Comparison of ENCODE assay signal across 20 cellular contexts in the genomic region with DNA sequence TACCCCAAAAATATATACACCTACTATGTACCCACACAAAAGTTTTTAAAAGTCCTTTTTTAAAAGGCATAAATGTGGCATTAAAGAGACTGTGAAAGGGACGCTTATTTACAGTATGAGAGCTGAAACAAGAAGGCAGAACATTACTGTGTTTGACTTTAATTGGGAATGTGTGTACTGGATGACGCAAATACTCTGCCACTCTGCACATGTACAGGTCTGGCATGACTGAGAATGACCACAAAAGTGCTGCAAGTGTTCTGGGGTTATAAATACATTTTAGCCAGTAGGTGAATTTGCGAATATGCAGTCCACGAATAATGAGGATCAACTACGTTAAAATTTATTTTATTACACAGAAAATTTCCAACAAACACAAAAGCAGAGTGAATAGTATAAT. TPM values are rescaled to one million over a fixed set of nuclear protein-coding genes. Genes with fewer than 3 reads are reported as not detected.
DNase-seq lines count a peak whose midpoint lies in the region; ATAC-seq, FAIRE-seq and TF ChIP-seq lines count a peak whose summit lies in the region.
"Had no signal": no experiment of that assay in that cellular context is flagged by ENCODE, and none has a peak within 500 bp of the region (broad histone marks: within the 10 kb centered on the region; RNA-seq: fewer than 3 reads in every experiment).

No MANE protein-coding gene starts in this region.

- H3K4me2 ChIP-seq in HepG2 (ENCODE audit: low read depth, low read length), result no peak overlapping the region
- H3K4me2 ChIP-seq: BLaER1, PC-9 had no signal

- no peak for TF ChIP-seq POLR2A in HepG2 (IDR thresholded peaks at IDR 0.05; ENCODE audit: insufficient read depth in 1 of 2, low read depth in 2 of 2, low read length in 2 of 2)
- TF ChIP-seq POLR2A in right lobe of liver (IDR thresholded peaks at IDR 0.05), result no peak

- intact Hi-C loops in HepG2 (cut with micrococcal nuclease; ENCODE audit: unreplicated experiment) (no loop called here), right lobe of liver (cut with DNase I) (no loop called here)

- no peaks in the 10 kb centered on the region for H3K27me3 ChIP-seq in HepG2 (ENCODE audit: control insufficient read depth in 1 of 2, insufficient read depth in 2 of 2, low read length in 2 of 2)
- no peaks in the 10 kb centered on the region for H3K27me3 ChIP-seq in right lobe of liver
- no peaks in the 10 kb centered on the region for H3K27me3 ChIP-seq in adipocyte (replicated peaks; ENCODE audit: control insufficient read depth, insufficient read depth, low read length)
- H3K27me3 ChIP-seq: BLaER1, SJCRH30 had no signal

- TF ChIP-seq EP300 in HepG2 (IDR thresholded peaks at IDR 0.05; ENCODE audit: low read depth in 2 of 2, low read length in 2 of 2) (no peak), HepG2 (CRISPR knock-in tag; IDR thresholded peaks at IDR 0.05; ENCODE audit: borderline replicate concordance) (no peak)

- TF ChIP-seq RAD21 in HepG2 (CRISPR knock-in tag; IDR thresholded peaks at IDR 0.05), result no peak

- no peak for FAIRE-seq in HepG2 (lab: Jason Lieb, UNC)
- peak; percentile 27 for FAIRE-seq in islet of Langerhans (lab: Jason Lieb, UNC)
- FAIRE-seq in urothelium cell line (lab: Jason Lieb, UNC), result peak; percentile 17

- H3K27ac ChIP-seq in HepG2 (ENCODE audit: extremely low read length, insufficient read depth, low read length) (no peak overlapping the region), right lobe of liver (no peak overlapping the region)
- H3K27ac ChIP-seq: BLaER1, PC-9, SJCRH30 had no signal

- TF ChIP-seq CTCF in HepG2 (CRISPR knock-in tag; IDR thresholded peaks at IDR 0.05) (no peak), right lobe of liver (IDR thresholded peaks at IDR 0.05) (no peak)

- H3K79me2 ChIP-seq in HepG2 (ENCODE audit: insufficient read depth, low read length), result peaks cover 56% of the 10 kb centered on the region

- in situ Hi-C loops in HepG2 (cut with HindIII; ENCODE audit: extremely low pct_ligation_motif_present, low pct_unique_long_range_greater_than_20kb), result no loop called here

- H3K4me3 ChIP-seq in HepG2 (replicated peaks in 1 of 3; ENCODE audit: insufficient read depth in 1 of 3, low read depth in 2 of 3, low read length in 3 of 3), result no peak overlapping the region
- no peak overlapping the region for H3K4me3 ChIP-seq in right lobe of liver
- H3K4me3 ChIP-seq in adipocyte (ENCODE audit: low read length), result no peak overlapping the region
- H3K4me3 ChIP-seq: BLaER1, PC-9, SJCRH30 had no signal

- no peak overlapping the region for H2AFZ ChIP-seq in HepG2 (ENCODE audit: low read length)
- H2AFZ ChIP-seq: PC-9 had no signal

- H3K9me3 ChIP-seq in HepG2 (ENCODE audit: low read length), result peaks cover 7% of the 10 kb centered on the region
- H3K9me3 ChIP-seq in right lobe of liver, result no peaks in the 10 kb centered on the region
- no peaks in the 10 kb centered on the region for H3K9me3 ChIP-seq in adipocyte (ENCODE audit: control insufficient read depth, low read length)

- no peak overlapping the region for H3K9ac ChIP-seq in HepG2 (ENCODE audit: insufficient read depth, low read depth, low read length)
- H3K9ac ChIP-seq in adipocyte (ENCODE audit: low read length), result no peak overlapping the region
- H3K9ac ChIP-seq: BLaER1 had no signal

- no peak for DNase-seq in HepG2 (ENCODE audit: low spot score)
- no peak for DNase-seq in right lobe of liver
- peak; percentile 45 for DNase-seq in adipocyte (ENCODE audit: low read depth)
- DNase-seq in urothelium cell line (ENCODE audit: low spot score), result no peak
- DNase-seq in SW480 (ENCODE audit: low spot score), result no peak
- DNase-seq in stimulated activated CD4-positive, alpha-beta T cell treated with anti-CD3 and anti-CD28 coated beads, Interleukin-15, amount 100 ng/mL, for 24 hours, result no peak
- DNase-seq: CD8-positive, alpha-beta T cell; DMS79; H7; HFFc6; Kasumi-1; NCI-H1436; NCI-H1930; NCI-H226; NCI-H524; PC-9; SJCRH30 had no signal

- BruUV-seq in HepG2 (replicated peaks; lab: Mats Ljungman, UMichigan), result no TSS peak

- CTCF ChIA-PET in HepG2 (lab: Yijun Ruan, JAX; ENCODE audit: low intra/inter-chr PET ratio, low total read pairs), result no interaction called here

- WGBS in HepG2 (ENCODE audit: low lambda C conversion rate), result 97% methylated on average over 5 of the region's 5 CpGs
- WGBS in right lobe of liver (ENCODE audit: insufficient coverage, low coverage, low lambda C conversion rate, missing lambda C conversion rate), result 92% methylated on average over 5 of the region's 5 CpGs

- ATAC-seq in HepG2, result no peak
- ATAC-seq in right lobe of liver, result no peak
- no peak for ATAC-seq in GM19351 (IDR thresholded peaks at IDR 0.05; ENCODE audit: unreplicated experiment)
- ATAC-seq: CD8-positive, alpha-beta T cell had no signal

- H3K36me3 ChIP-seq in HepG2 (replicated peaks in 1 of 2; ENCODE audit: control insufficient read depth in 1 of 2, insufficient read depth in 2 of 2, low read length in 2 of 2), result peaks cover 25 to 60% of the 10 kb centered on the region in 2 experiments
- H3K36me3 ChIP-seq in right lobe of liver, result peaks cover 0 to 28% (median 9%) of the 10 kb centered on the region in 4 donors
- peaks cover 39% of the 10 kb centered on the region for H3K36me3 ChIP-seq in adipocyte (ENCODE audit: control insufficient read depth, insufficient read depth, low read length, severe bottlenecking)

- H4K20me1 ChIP-seq in HepG2 (ENCODE audit: insufficient read depth, low read length), result peaks cover 12% of the 10 kb centered on the region

- H3K4me1 ChIP-seq in HepG2 (ENCODE audit: insufficient read depth, low read length) (no peaks in the 10 kb centered on the region), right lobe of liver (no peaks in the 10 kb centered on the region), adipocyte (ENCODE audit: control insufficient read depth, insufficient read depth, low read length) (no peaks in the 10 kb centered on the region)
- H3K4me1 ChIP-seq: SJCRH30 had no signal

- POLR2A ChIA-PET in HepG2 (lab: Yijun Ruan, JAX), result no interaction called here

TF ChIP-seq in HepG2, 621 proteins besides CTCF, POLR2A, EP300 and RAD21:
- TF ChIP-seq JUND (CRISPR knock-in tag; IDR thresholded peaks at IDR 0.05) (no peak), RBFOX2 (IDR thresholded peaks at IDR 0.05; ENCODE audit: low read depth, low read length) (0 out of 2 replicates have a peak, but pooled peaks have one; percentile 25)
TF ChIP-seq in HepG2: peak in this region for 1.

RNA-seq across cellular contexts. Expression of a gene that starts 11.4 kb away (rescaled TPM):
- total RNA-seq in HepG2 (2016; rRNA removed; fragmentation: Illumina TruSeq; extraction: Trizol), result 149 and 246 TPM in 2 replicates
- 19.9 and 25.4 TPM in 2 replicates for total RNA-seq in HepG2 (2016; cell fraction: cytosol; rRNA removed; fragmentation: Illumina TruSeq; extraction: Trizol; ENCODE audit: low read depth)
- 151 and 220 TPM in 2 replicates for total RNA-seq in HepG2 (2016; cell fraction: insoluble cytoplasmic fraction; rRNA removed; fragmentation: Illumina TruSeq; extraction: Trizol)
- 49.5 and 53.8 TPM in 2 replicates for total RNA-seq in HepG2 (2016; cell fraction: membrane; rRNA removed; fragmentation: Illumina TruSeq; extraction: Trizol)
- total RNA-seq in HepG2 (2016; cell fraction: nucleus; rRNA removed; fragmentation: Illumina TruSeq; extraction: Trizol), result 83.7 and 87.9 TPM in 2 replicates
- polyA plus RNA-seq in HepG2 (2011; rRNA removed), result 149 and 230 TPM in 2 replicates
- 82.7 and 108 TPM in 2 replicates for polyA plus RNA-seq in HepG2 (2011; cell fraction: cytosol; rRNA removed)
- polyA plus RNA-seq in HepG2 (2011; cell fraction: nucleus; rRNA removed), result 47.0 and 56.6 TPM in 2 replicates
- 118 and 170 TPM in 2 replicates for polyA plus RNA-seq in HepG2 (2012)
- 10.3 and 11.0 TPM in 2 replicates for polyA plus RNA-seq in HepG2 (2016; cell fraction: cytosol; fragmentation: Illumina TruSeq; extraction: Trizol; ENCODE audit: low read depth)
- 177 and 181 TPM in 2 replicates for polyA plus RNA-seq in HepG2 (2016; cell fraction: insoluble cytoplasmic fraction; fragmentation: Illumina TruSeq; extraction: Trizol; ENCODE audit: low read depth)
- 29.5 and 30.4 TPM in 2 replicates for polyA plus RNA-seq in HepG2 (2016; cell fraction: membrane; fragmentation: Illumina TruSeq; extraction: Trizol; ENCODE audit: low read depth)
- 88.4 and 95.0 TPM in 2 replicates for polyA plus RNA-seq in HepG2 (2016; cell fraction: nucleus; fragmentation: Illumina TruSeq; extraction: Trizol; ENCODE audit: insufficient read depth, low read depth)
- 23.5 and 77.2 TPM in 2 replicates for polyA minus RNA-seq in HepG2 (2011; rRNA and poly(A)+ RNA removed; ENCODE audit: low replicate concordance)
- 99.1 and 111 TPM in 2 replicates for polyA minus RNA-seq in HepG2 (2011; cell fraction: cytosol; rRNA and poly(A)+ RNA removed)
- 151 and 153 TPM in 2 replicates for polyA minus RNA-seq in HepG2 (2011; cell fraction: nucleus; rRNA and poly(A)+ RNA removed)
- 10 to 100 TPM; 19.9 to 49.1 (median 34.8) TPM for total RNA-seq in right lobe of liver
